ENCODE assay signal across 1 cellular context in the genomic region with DNA sequence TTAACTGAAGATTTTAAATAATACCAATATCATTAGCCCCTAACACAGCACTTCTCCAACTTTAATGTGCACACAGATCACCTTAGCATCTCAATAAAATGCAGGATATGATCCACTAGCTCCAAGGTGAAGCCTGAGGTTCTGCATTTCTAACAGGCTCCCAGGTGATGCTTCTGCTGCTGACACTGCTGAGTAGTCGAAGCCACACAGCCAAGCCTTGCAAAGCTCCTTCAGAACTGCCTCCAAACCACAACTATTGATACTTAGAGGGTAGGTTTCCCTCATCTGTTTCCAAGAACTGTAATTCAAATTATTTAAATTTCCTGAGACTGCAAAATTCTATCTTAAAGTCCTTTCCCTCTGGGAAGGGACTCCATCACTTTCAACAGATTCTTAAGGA.
TF ChIP-seq lines count a peak whose summit lies in the region.

No MANE protein-coding gene starts in this region.

TF ChIP-seq in GM12878, 131 proteins besides CTCF, POLR2A, EP300 and RAD21:
- TF ChIP-seq SMAD1 (IDR thresholded peaks at IDR 0.05; ENCODE audit: low read depth, partially characterized antibody) (no peak), EED (IDR thresholded peaks at IDR 0.05; ENCODE audit: low read depth) (no peak), ZNF24 (IDR thresholded peaks at IDR 0.05) (no peak), RCOR1 (conservative IDR thresholded peaks at IDR 0.05; ENCODE audit: low read depth, low read length) (no peak), ZNF207 (IDR thresholded peaks at IDR 0.05; ENCODE audit: borderline replicate concordance) (no peak), NR2C1 (IDR thresholded peaks at IDR 0.05) (no peak), ZBED1 (IDR thresholded peaks at IDR 0.05; ENCODE audit: borderline replicate concordance) (no peak), SMC3 (IDR thresholded peaks at IDR 0.05; ENCODE audit: borderline replicate concordance, low read length) (no peak), EZH2 (IDR thresholded peaks at IDR 0.05; ENCODE audit: borderline replicate concordance, control insufficient read depth, low read depth, low read length) (no peak), HCFC1 (IDR thresholded peaks at IDR 0.05; ENCODE audit: low read length) (no peak), CREM (IDR thresholded peaks at IDR 0.05; ENCODE audit: low read depth) (no peak), ESRRA (IDR thresholded peaks at IDR 0.05; ENCODE audit: low read length) (no peak), TAF1 (IDR thresholded peaks at IDR 0.05; ENCODE audit: borderline replicate concordance, low read depth, low read length) (no peak), NFIC (IDR thresholded peaks at IDR 0.05; ENCODE audit: low read depth, low read length) (no peak)
- TF ChIP-seq, protein P1, sequence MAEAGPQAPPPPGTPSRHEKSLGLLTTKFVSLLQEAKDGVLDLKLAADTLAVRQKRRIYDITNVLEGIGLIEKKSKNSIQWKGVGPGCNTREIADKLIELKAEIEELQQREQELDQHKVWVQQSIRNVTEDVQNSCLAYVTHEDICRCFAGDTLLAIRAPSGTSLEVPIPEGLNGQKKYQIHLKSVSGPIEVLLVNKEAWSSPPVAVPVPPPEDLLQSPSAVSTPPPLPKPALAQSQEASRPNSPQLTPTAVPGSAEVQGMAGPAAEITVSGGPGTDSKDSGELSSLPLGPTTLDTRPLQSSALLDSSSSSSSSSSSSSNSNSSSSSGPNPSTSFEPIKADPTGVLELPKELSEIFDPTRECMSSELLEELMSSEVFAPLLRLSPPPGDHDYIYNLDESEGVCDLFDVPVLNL (IDR thresholded peaks at IDR 0.05; ENCODE audit: low read depth, low read length) = no peak
- TF ChIP-seq, protein P2, sequence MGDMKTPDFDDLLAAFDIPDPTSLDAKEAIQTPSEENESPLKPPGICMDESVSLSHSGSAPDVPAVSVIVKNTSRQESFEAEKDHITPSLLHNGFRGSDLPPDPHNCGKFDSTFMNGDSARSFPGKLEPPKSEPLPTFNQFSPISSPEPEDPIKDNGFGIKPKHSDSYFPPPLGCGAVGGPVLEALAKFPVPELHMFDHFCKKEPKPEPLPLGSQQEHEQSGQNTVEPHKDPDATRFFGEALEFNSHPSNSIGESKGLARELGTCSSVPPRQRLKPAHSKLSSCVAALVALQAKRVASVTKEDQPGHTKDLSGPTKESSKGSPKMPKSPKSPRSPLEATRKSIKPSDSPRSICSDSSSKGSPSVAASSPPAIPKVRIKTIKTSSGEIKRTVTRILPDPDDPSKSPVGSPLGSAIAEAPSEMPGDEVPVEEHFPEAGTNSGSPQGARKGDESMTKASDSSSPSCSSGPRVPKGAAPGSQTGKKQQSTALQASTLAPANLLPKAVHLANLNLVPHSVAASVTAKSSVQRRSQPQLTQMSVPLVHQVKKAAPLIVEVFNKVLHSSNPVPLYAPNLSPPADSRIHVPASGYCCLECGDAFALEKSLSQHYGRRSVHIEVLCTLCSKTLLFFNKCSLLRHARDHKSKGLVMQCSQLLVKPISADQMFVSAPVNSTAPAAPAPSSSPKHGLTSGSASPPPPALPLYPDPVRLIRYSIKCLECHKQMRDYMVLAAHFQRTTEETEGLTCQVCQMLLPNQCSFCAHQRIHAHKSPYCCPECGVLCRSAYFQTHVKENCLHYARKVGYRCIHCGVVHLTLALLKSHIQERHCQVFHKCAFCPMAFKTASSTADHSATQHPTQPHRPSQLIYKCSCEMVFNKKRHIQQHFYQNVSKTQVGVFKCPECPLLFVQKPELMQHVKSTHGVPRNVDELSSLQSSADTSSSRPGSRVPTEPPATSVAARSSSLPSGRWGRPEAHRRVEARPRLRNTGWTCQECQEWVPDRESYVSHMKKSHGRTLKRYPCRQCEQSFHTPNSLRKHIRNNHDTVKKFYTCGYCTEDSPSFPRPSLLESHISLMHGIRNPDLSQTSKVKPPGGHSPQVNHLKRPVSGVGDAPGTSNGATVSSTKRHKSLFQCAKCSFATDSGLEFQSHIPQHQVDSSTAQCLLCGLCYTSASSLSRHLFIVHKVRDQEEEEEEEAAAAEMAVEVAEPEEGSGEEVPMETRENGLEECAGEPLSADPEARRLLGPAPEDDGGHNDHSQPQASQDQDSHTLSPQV (IDR thresholded peaks at IDR 0.05) = no peak
- TF ChIP-seq, protein P3, sequence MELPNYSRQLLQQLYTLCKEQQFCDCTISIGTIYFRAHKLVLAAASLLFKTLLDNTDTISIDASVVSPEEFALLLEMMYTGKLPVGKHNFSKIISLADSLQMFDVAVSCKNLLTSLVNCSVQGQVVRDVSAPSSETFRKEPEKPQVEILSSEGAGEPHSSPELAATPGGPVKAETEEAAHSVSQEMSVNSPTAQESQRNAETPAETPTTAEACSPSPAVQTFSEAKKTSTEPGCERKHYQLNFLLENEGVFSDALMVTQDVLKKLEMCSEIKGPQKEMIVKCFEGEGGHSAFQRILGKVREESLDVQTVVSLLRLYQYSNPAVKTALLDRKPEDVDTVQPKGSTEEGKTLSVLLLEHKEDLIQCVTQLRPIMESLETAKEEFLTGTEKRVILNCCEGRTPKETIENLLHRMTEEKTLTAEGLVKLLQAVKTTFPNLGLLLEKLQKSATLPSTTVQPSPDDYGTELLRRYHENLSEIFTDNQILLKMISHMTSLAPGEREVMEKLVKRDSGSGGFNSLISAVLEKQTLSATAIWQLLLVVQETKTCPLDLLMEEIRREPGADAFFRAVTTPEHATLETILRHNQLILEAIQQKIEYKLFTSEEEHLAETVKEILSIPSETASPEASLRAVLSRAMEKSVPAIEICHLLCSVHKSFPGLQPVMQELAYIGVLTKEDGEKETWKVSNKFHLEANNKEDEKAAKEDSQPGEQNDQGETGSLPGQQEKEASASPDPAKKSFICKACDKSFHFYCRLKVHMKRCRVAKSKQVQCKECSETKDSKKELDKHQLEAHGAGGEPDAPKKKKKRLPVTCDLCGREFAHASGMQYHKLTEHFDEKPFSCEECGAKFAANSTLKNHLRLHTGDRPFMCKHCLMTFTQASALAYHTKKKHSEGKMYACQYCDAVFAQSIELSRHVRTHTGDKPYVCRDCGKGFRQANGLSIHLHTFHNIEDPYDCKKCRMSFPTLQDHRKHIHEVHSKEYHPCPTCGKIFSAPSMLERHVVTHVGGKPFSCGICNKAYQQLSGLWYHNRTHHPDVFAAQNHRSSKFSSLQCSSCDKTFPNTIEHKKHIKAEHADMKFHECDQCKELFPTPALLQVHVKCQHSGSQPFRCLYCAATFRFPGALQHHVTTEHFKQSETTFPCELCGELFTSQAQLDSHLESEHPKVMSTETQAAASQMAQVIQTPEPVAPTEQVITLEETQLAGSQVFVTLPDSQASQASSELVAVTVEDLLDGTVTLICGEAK (IDR thresholded peaks at IDR 0.05; ENCODE audit: borderline replicate concordance) = no peak
- TF ChIP-seq, protein P4, sequence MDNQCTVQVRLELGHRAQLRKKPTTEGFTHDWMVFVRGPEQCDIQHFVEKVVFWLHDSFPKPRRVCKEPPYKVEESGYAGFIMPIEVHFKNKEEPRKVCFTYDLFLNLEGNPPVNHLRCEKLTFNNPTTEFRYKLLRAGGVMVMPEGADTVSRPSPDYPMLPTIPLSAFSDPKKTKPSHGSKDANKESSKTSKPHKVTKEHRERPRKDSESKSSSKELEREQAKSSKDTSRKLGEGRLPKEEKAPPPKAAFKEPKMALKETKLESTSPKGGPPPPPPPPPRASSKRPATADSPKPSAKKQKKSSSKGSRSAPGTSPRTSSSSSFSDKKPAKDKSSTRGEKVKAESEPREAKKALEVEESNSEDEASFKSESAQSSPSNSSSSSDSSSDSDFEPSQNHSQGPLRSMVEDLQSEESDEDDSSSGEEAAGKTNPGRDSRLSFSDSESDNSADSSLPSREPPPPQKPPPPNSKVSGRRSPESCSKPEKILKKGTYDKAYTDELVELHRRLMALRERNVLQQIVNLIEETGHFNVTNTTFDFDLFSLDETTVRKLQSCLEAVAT (IDR thresholded peaks at IDR 0.05) = no peak
